ENCODE assay signal across 1 cellular context in genomic region chr17:2705263-2705662, GRCh38.
TF ChIP-seq lines count a peak whose summit lies in the region.

No MANE protein-coding gene starts in this region.

TF ChIP-seq in WTC11, 78 proteins besides CTCF, POLR2A, EP300 and RAD21 (continued from another document):
- no peak for TF ChIP-seq ZNF512 (CRISPR knock-in tag; IDR thresholded peaks at IDR 0.05; ENCODE audit: borderline replicate concordance)
- no peak for TF ChIP-seq RORB (CRISPR knock-in tag; IDR thresholded peaks at IDR 0.05)
- no peak for TF ChIP-seq FOXP4 (CRISPR knock-in tag; IDR thresholded peaks at IDR 0.05)
- TF ChIP-seq OVOL2 (CRISPR knock-in tag; IDR thresholded peaks at IDR 0.05; ENCODE audit: borderline replicate concordance), result no peak
- no peak for TF ChIP-seq ZNF396 (CRISPR knock-in tag; IDR thresholded peaks at IDR 0.05; ENCODE audit: borderline replicate concordance)
- no peak for TF ChIP-seq STAT6 (CRISPR knock-in tag; conservative IDR thresholded peaks at IDR 0.05; ENCODE audit: low read depth)
- no peak for TF ChIP-seq TEAD4 (CRISPR knock-in tag; IDR thresholded peaks at IDR 0.05)
- TF ChIP-seq ZNF138 (CRISPR knock-in tag; conservative IDR thresholded peaks at IDR 0.05), result no peak
TF ChIP-seq in WTC11: peak in this region for 0.
